In genomic region chr12:82803201-82803600, GRCh38 we compare ENCODE assay signal across 17 cellular contexts.
"Had no signal": no experiment of that assay in that cellular context is flagged by ENCODE, and none has a peak within 500 bp of the region (broad histone marks: within the 10 kb centered on the region; RNA-seq: fewer than 3 reads in every experiment).

No MANE protein-coding gene starts in this region.

- H3K27ac ChIP-seq: epithelial cell of prostate, left lung, prostate gland, right atrium auricular region, suprapubic skin, transverse colon, vagina had no signal

- H3K9me3 ChIP-seq: left lung, prostate gland, right atrium auricular region, suprapubic skin, transverse colon, vagina had no signal

- H3K4me1 ChIP-seq: left lung, right atrium auricular region, suprapubic skin, vagina had no signal

- H3K9me3 Mint-ChIP-seq: activated CD4-positive, alpha-beta memory T cell treated with anti-CD3 and anti-CD28 coated beads for 36 hours had no signal

- H3K27me3 Mint-ChIP-seq: activated CD4-positive, alpha-beta memory T cell treated with anti-CD3 and anti-CD28 coated beads for 36 hours; activated CD4-positive, alpha-beta T cell treated with anti-CD3 and anti-CD28 coated beads for 36 hours; activated naive CD8-positive, alpha-beta T cell had no signal

- DNase-seq: activated CD4-positive, alpha-beta memory T cell treated with anti-CD3 and anti-CD28 coated beads for 36 hours; activated CD4-positive, alpha-beta T cell treated with anti-CD3 and anti-CD28 coated beads for 36 hours; activated T-cell treated with anti-CD3 and anti-CD28 coated beads for 4 hours; dermis blood vessel endothelial cell; foreskin melanocyte; kidney; left lung; stimulated activated CD4-positive, alpha-beta T cell treated with anti-CD3 and anti-CD28 coated beads, Interleukin-2, amount 100 ng/mL, for 24 hours; stimulated activated naive CD8-positive, alpha-beta T cell treated with anti-CD3 and anti-CD28 coated beads, Interleukin-15, Interleukin-2, amounts not matched to agents 100 U/mL and 50 U/mL, for 24 hours; transverse colon had no signal

- H3K27me3 ChIP-seq: left lung, right atrium auricular region, suprapubic skin, transverse colon, vagina had no signal

- H3K4me1 Mint-ChIP-seq: activated CD4-positive, alpha-beta T cell treated with anti-CD3 and anti-CD28 coated beads for 36 hours; neural crest cell had no signal

- H3K27ac Mint-ChIP-seq: activated CD4-positive, alpha-beta memory T cell treated with anti-CD3 and anti-CD28 coated beads for 36 hours; activated CD4-positive, alpha-beta T cell treated with anti-CD3 and anti-CD28 coated beads for 36 hours; activated naive CD8-positive, alpha-beta T cell had no signal

- H3K4me3 Mint-ChIP-seq: activated CD4-positive, alpha-beta memory T cell treated with anti-CD3 and anti-CD28 coated beads for 36 hours; activated CD4-positive, alpha-beta T cell treated with anti-CD3 and anti-CD28 coated beads for 36 hours; activated naive CD8-positive, alpha-beta T cell; neural crest cell had no signal

- H3K36me3 ChIP-seq: left lung, prostate gland, right atrium auricular region, suprapubic skin, transverse colon, vagina had no signal

- H3K36me3 Mint-ChIP-seq: activated naive CD8-positive, alpha-beta T cell had no signal

- H3K4me3 ChIP-seq: left lung, prostate gland, right atrium auricular region, suprapubic skin, transverse colon, vagina had no signal

- ATAC-seq: activated CD4-positive, alpha-beta T cell treated with anti-CD3 and anti-CD28 coated beads for 36 hours; stimulated activated naive CD8-positive, alpha-beta T cell treated with anti-CD3 and anti-CD28 coated beads, Interleukin-15, Interleukin-2, amounts not matched to agents 100 U/mL and 50 U/mL, for 24 hours had no signal
